21 cellular contexts compared by ENCODE assay signal in the genomic region with DNA sequence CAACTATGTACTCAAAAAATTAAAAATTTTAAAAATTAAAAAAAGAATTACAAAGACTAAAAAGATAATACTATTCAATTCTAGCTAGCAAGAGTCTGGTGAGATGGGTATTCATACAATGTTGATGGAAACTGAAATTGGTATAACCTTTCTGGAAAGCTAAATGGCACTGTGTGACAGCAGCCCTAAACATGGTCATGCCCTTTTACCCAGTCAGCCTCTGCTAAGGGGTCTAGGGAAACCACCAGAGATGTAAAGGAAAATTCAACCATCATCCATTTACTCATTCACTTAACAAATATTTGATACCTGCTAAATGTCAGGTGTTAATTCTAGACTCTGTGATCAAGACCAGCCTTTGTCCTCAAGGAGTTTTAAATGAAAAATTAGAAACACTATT. TPM values are rescaled to one million over a fixed set of nuclear protein-coding genes. Genes with fewer than 3 reads are reported as not detected.
DNase-seq lines count a peak whose midpoint lies in the region; ATAC-seq and TF ChIP-seq lines count a peak whose summit lies in the region.
"Had no signal": no experiment of that assay in that cellular context is flagged by ENCODE, and none has a peak within 500 bp of the region (broad histone marks: within the 10 kb centered on the region; RNA-seq: fewer than 3 reads in every experiment).

No MANE protein-coding gene starts in this region.

- DNase-seq in activated CD8-positive, alpha-beta T cell treated with anti-CD3 and anti-CD28 coated beads for 36 hours = peak; percentile 24
- DNase-seq in activated CD8-positive, alpha-beta T cell treated with anti-CD3 and anti-CD28 coated beads, Interleukin-2, amount 10 ng/mL, durations not matched to agents 7 days and 5 days = no peak
- no peak for DNase-seq in stimulated activated naive B cell treated with anti-CD40 and anti-IgM and Interleukin-4, amounts not matched to agents 10 μg/mL and 1 μg/mL and 100 μg/mL, for 72 hours
- DNase-seq in stimulated activated naive CD8-positive, alpha-beta T cell treated with anti-CD3 and anti-CD28 coated beads, Interleukin-15, amount 100 ng/mL, for 72 hours = no peak
- DNase-seq: 8988T; ACHN; AML-193; BE2C; CD4-positive, alpha-beta T cell; CD8-positive, alpha-beta memory T cell; DMS 273 treated with DMSO at 0.1 percent for 48 hours; DMS79; EL; GDM1; GOT3; HFFc6 had no signal

- intact Hi-C loops in activated CD8-positive, alpha-beta T cell treated with anti-CD3 and anti-CD28 coated beads for 36 hours (cut with micrococcal nuclease) = no loop called here

- peak; percentile 98 for ATAC-seq in activated CD8-positive, alpha-beta T cell treated with anti-CD3 and anti-CD28 coated beads for 36 hours
- ATAC-seq in activated CD8-positive, alpha-beta T cell treated with anti-CD3 and anti-CD28 coated beads, Interleukin-2, amount 10 ng/mL, durations not matched to agents 7 days and 5 days = no peak
- ATAC-seq in stimulated activated naive B cell treated with anti-CD40 and anti-IgM and Interleukin-4, amounts not matched to agents 10 μg/mL and 1 μg/mL and 100 μg/mL, for 72 hours (replicated peaks) = peak; percentile 73 to 76
- peak; percentile 45 for ATAC-seq in stimulated activated naive CD8-positive, alpha-beta T cell treated with anti-CD3 and anti-CD28 coated beads, Interleukin-15, amount 100 ng/mL, for 72 hours
- ATAC-seq in GM19463 (IDR thresholded peaks at IDR 0.05; ENCODE audit: unreplicated experiment) (no peak), HG03025 (IDR thresholded peaks at IDR 0.05; ENCODE audit: low FRiP score, unreplicated experiment) (no peak)
- ATAC-seq: A549, GM12878 had no signal

- H3K27ac Mint-ChIP-seq in activated CD8-positive, alpha-beta T cell treated with anti-CD3 and anti-CD28 coated beads for 36 hours = no peak overlapping the region
- no peak overlapping the region for H3K27ac Mint-ChIP-seq in activated CD8-positive, alpha-beta T cell treated with anti-CD3 and anti-CD28 coated beads, Interleukin-2, amount 10 ng/mL, durations not matched to agents 7 days and 5 days
- no peak overlapping the region for H3K27ac Mint-ChIP-seq in stimulated activated naive B cell treated with anti-CD40 and anti-IgM and Interleukin-4, amounts not matched to agents 10 μg/mL and 1 μg/mL and 100 μg/mL, for 72 hours
- no peak overlapping the region for H3K27ac Mint-ChIP-seq in stimulated activated naive CD8-positive, alpha-beta T cell treated with anti-CD3 and anti-CD28 coated beads, Interleukin-15, amount 100 ng/mL, for 72 hours
- H3K27ac Mint-ChIP-seq: CD4-positive, alpha-beta T cell; CD8-positive, alpha-beta memory T cell; HFFc6 had no signal

- peaks cover 5% of the 10 kb centered on the region for H3K4me1 Mint-ChIP-seq in activated CD8-positive, alpha-beta T cell treated with anti-CD3 and anti-CD28 coated beads for 36 hours (ENCODE audit: low read depth)
- no peaks in the 10 kb centered on the region for H3K4me1 Mint-ChIP-seq in activated CD8-positive, alpha-beta T cell treated with anti-CD3 and anti-CD28 coated beads, Interleukin-2, amount 10 ng/mL, durations not matched to agents 7 days and 5 days (ENCODE audit: low read depth)
- H3K4me1 Mint-ChIP-seq in stimulated activated naive B cell treated with anti-CD40 and anti-IgM and Interleukin-4, amounts not matched to agents 10 μg/mL and 1 μg/mL and 100 μg/mL, for 72 hours = no peaks in the 10 kb centered on the region
- peaks cover 12% of the 10 kb centered on the region for H3K4me1 Mint-ChIP-seq in stimulated activated naive CD8-positive, alpha-beta T cell treated with anti-CD3 and anti-CD28 coated beads, Interleukin-15, amount 100 ng/mL, for 72 hours
- H3K4me1 Mint-ChIP-seq: CD8-positive, alpha-beta memory T cell had no signal

- H3K27me3 Mint-ChIP-seq in activated CD8-positive, alpha-beta T cell treated with anti-CD3 and anti-CD28 coated beads for 36 hours = no peaks in the 10 kb centered on the region
- peaks cover 7% of the 10 kb centered on the region for H3K27me3 Mint-ChIP-seq in activated CD8-positive, alpha-beta T cell treated with anti-CD3 and anti-CD28 coated beads, Interleukin-2, amount 10 ng/mL, durations not matched to agents 7 days and 5 days (ENCODE audit: low read depth)
- H3K27me3 Mint-ChIP-seq in stimulated activated naive B cell treated with anti-CD40 and anti-IgM and Interleukin-4, amounts not matched to agents 10 μg/mL and 1 μg/mL and 100 μg/mL, for 72 hours = peaks cover 4 to 12% of the 10 kb centered on the region in 2 donors
- H3K27me3 Mint-ChIP-seq in stimulated activated naive CD8-positive, alpha-beta T cell treated with anti-CD3 and anti-CD28 coated beads, Interleukin-15, amount 100 ng/mL, for 72 hours = no peaks in the 10 kb centered on the region
- H3K27me3 Mint-ChIP-seq: CD4-positive, alpha-beta T cell had no signal

- POLR2A ChIA-PET in activated CD8-positive, alpha-beta T cell treated with anti-CD3 and anti-CD28 coated beads for 36 hours (lab: Charles Lee) = no interaction called here
- POLR2A ChIA-PET in activated CD8-positive, alpha-beta T cell treated with anti-CD3 and anti-CD28 coated beads, Interleukin-2, amount 10 ng/mL, durations not matched to agents 7 days and 5 days (lab: Charles Lee) = no interaction called here

- H3K4me3 Mint-ChIP-seq in activated CD8-positive, alpha-beta T cell treated with anti-CD3 and anti-CD28 coated beads for 36 hours = no peak overlapping the region
- no peak overlapping the region for H3K4me3 Mint-ChIP-seq in activated CD8-positive, alpha-beta T cell treated with anti-CD3 and anti-CD28 coated beads, Interleukin-2, amount 10 ng/mL, durations not matched to agents 7 days and 5 days
- no peak overlapping the region for H3K4me3 Mint-ChIP-seq in stimulated activated naive B cell treated with anti-CD40 and anti-IgM and Interleukin-4, amounts not matched to agents 10 μg/mL and 1 μg/mL and 100 μg/mL, for 72 hours
- no peak overlapping the region for H3K4me3 Mint-ChIP-seq in stimulated activated naive CD8-positive, alpha-beta T cell treated with anti-CD3 and anti-CD28 coated beads, Interleukin-15, amount 100 ng/mL, for 72 hours
- H3K4me3 Mint-ChIP-seq: CD14-positive monocyte; CD4-positive, alpha-beta T cell; CD8-positive, alpha-beta memory T cell; HFFc6 had no signal

- peaks cover 4% of the 10 kb centered on the region for H3K9me3 Mint-ChIP-seq in activated CD8-positive, alpha-beta T cell treated with anti-CD3 and anti-CD28 coated beads for 36 hours
- peaks cover 6% of the 10 kb centered on the region for H3K9me3 Mint-ChIP-seq in activated CD8-positive, alpha-beta T cell treated with anti-CD3 and anti-CD28 coated beads, Interleukin-2, amount 10 ng/mL, durations not matched to agents 7 days and 5 days (ENCODE audit: insufficient read depth)
- H3K9me3 Mint-ChIP-seq in stimulated activated naive B cell treated with anti-CD40 and anti-IgM and Interleukin-4, amounts not matched to agents 10 μg/mL and 1 μg/mL and 100 μg/mL, for 72 hours = no peaks in the 10 kb centered on the region
- peaks cover 7 to 10% of the 10 kb centered on the region in 2 donors for H3K9me3 Mint-ChIP-seq in stimulated activated naive CD8-positive, alpha-beta T cell treated with anti-CD3 and anti-CD28 coated beads, Interleukin-15, amount 100 ng/mL, for 72 hours
- H3K9me3 Mint-ChIP-seq: CD4-positive, alpha-beta T cell; HFFc6 had no signal

- no peak for TF ChIP-seq CTCF in activated CD8-positive, alpha-beta T cell treated with anti-CD3 and anti-CD28 coated beads for 36 hours (IDR thresholded peaks at IDR 0.05)

- no peaks in the 10 kb centered on the region for H3K36me3 Mint-ChIP-seq in activated CD8-positive, alpha-beta T cell treated with anti-CD3 and anti-CD28 coated beads for 36 hours (ENCODE audit: low read depth)
- no peaks in the 10 kb centered on the region for H3K36me3 Mint-ChIP-seq in activated CD8-positive, alpha-beta T cell treated with anti-CD3 and anti-CD28 coated beads, Interleukin-2, amount 10 ng/mL, durations not matched to agents 7 days and 5 days (ENCODE audit: low read depth)
- H3K36me3 Mint-ChIP-seq in stimulated activated naive B cell treated with anti-CD40 and anti-IgM and Interleukin-4, amounts not matched to agents 10 μg/mL and 1 μg/mL and 100 μg/mL, for 72 hours = no peaks in the 10 kb centered on the region
- H3K36me3 Mint-ChIP-seq: CD8-positive, alpha-beta memory T cell had no signal

- CTCF ChIA-PET in activated CD8-positive, alpha-beta T cell treated with anti-CD3 and anti-CD28 coated beads for 36 hours (lab: Charles Lee) = no interaction called here
- CTCF ChIA-PET in activated CD8-positive, alpha-beta T cell treated with anti-CD3 and anti-CD28 coated beads, Interleukin-2, amount 10 ng/mL, durations not matched to agents 7 days and 5 days (lab: Charles Lee) = no interaction called here

RNA-seq across cellular contexts. Expression of gene IL31RA, which starts 29.3 kb away (rescaled TPM):
- not detected for total RNA-seq in activated CD8-positive, alpha-beta T cell treated with anti-CD3 and anti-CD28 coated beads for 36 hours
- total RNA-seq in activated CD8-positive, alpha-beta T cell treated with anti-CD3 and anti-CD28 coated beads, Interleukin-2, amount 10 ng/mL, durations not matched to agents 7 days and 5 days = not detected
- total RNA-seq: CD4-positive, alpha-beta T cell; CD8-positive, alpha-beta memory T cell had no signal

Comparison
In these comparisons a context has a peak if more than half of its experiments do, and no peak if none do; other contexts are left out.
1. ATAC-seq: peak in activated CD8-positive, alpha-beta T cell treated with anti-CD3 and anti-CD28 coated beads for 36 hours (single experiment), stimulated activated naive B cell treated with anti-CD40 and anti-IgM and Interleukin-4, amounts not matched to agents 10 μg/mL and 1 μg/mL and 100 μg/mL, for 72 hours (2 of 2) and stimulated activated naive CD8-positive, alpha-beta T cell treated with anti-CD3 and anti-CD28 coated beads, Interleukin-15, amount 100 ng/mL, for 72 hours (single experiment); none in activated CD8-positive, alpha-beta T cell treated with anti-CD3 and anti-CD28 coated beads, Interleukin-2, amount 10 ng/mL, durations not matched to agents 7 days and 5 days (single experiment), GM19463 (single experiment) and HG03025 (single experiment).